12 cellular contexts compared by ENCODE assay signal in the genomic region with DNA sequence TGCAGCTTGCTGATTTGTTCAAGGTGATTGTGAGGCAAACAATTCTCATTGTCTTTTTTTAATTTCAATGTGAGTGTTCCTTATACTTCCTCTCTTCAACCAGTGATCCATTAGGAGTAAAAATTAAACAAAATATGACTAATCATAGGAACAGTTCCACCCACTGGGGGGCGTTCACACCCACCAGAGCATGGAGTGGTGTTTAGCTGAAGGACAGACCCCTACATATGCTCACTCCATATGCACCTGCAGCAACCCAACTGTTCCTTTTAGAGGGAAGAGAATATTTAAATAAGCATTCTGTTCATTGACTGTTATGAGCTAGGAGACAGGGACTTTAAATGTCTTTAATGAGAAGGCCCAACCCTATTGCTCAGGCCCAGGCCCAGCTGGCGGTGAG.
DNase-seq lines count a peak whose midpoint lies in the region; ATAC-seq and TF ChIP-seq lines count a peak whose summit lies in the region.
"Had no signal": no experiment of that assay in that cellular context is flagged by ENCODE, and none has a peak within 500 bp of the region (broad histone marks: within the 10 kb centered on the region; RNA-seq: fewer than 3 reads in every experiment).

No MANE protein-coding gene starts in this region.

- peak; percentile 27; the same call in 1 of the 2 replicates for TF ChIP-seq RAD21 in HCT116 (IDR thresholded peaks at IDR 0.05; ENCODE audit: low read depth)

- POLR2A ChIA-PET in HCT116 (lab: Charles Lee) = no interaction called here
- POLR2A ChIA-PET in WTC11 (lab: Charles Lee) = no interaction called here

- no peaks in the 10 kb centered on the region for H3K9me3 Mint-ChIP-seq in WTC11
- no peaks in the 10 kb centered on the region for H3K9me3 Mint-ChIP-seq in activated T-cell treated with anti-CD3 and anti-CD28 coated beads, Interleukin-2, amount 50 U/mL, for 72 hours
- H3K9me3 Mint-ChIP-seq: activated T-cell treated with anti-CD3 and anti-CD28 coated beads, Interleukin-2, amount 50 U/mL, for 24 hours; neural crest cell had no signal

- H3K9me3 ChIP-seq in HCT116 (ENCODE audit: control insufficient read depth in 1 of 2, insufficient read depth in 1 of 2, low read depth in 1 of 2, low read length in 2 of 2) (no peaks in the 10 kb centered on the region), osteoblast (ENCODE audit: low read depth, low read length) (no peaks in the 10 kb centered on the region)
- H3K9me3 ChIP-seq: gastrocnemius medialis had no signal

- H2AFZ ChIP-seq in HCT116 (ENCODE audit: low read depth, low read length, poor library complexity, severe bottlenecking) (no peak overlapping the region), osteoblast (ENCODE audit: low read length) (no peak overlapping the region)

- H3K79me2 ChIP-seq in HCT116 (ENCODE audit: insufficient read depth, low read length) = no peaks in the 10 kb centered on the region
- H3K79me2 ChIP-seq in osteoblast (ENCODE audit: insufficient read depth, low read length) = no peaks in the 10 kb centered on the region

- no peaks in the 10 kb centered on the region for H3K9me2 ChIP-seq in HCT116 (ENCODE audit: insufficient read depth)

- RAD21 ChIA-PET in HCT116 (lab: Charles Lee; ENCODE audit: low non-redundant PET in 1 of 2, low total read pairs in 2 of 2, uncharacterized antibody in 2 of 2, unreplicated experiment in 2 of 2) = no interaction called here

- peak overlapping the region; percentile 40; the same call in 1 of the 2 replicates for H3K27ac Mint-ChIP-seq in WTC11
- H3K27ac Mint-ChIP-seq in activated T-cell treated with anti-CD3 and anti-CD28 coated beads, Interleukin-2, amount 50 U/mL, for 72 hours = no peak overlapping the region
- H3K27ac Mint-ChIP-seq: activated T-cell treated with anti-CD3 and anti-CD28 coated beads, Interleukin-2, amount 50 U/mL, for 24 hours had no signal

- H3K9ac ChIP-seq in HCT116 (ENCODE audit: low read length) = no peak overlapping the region

- H3K36me3 Mint-ChIP-seq in WTC11 = no peaks in the 10 kb centered on the region
- H3K36me3 Mint-ChIP-seq in activated T-cell treated with anti-CD3 and anti-CD28 coated beads, Interleukin-2, amount 50 U/mL, for 72 hours (ENCODE audit: insufficient read depth in 2 of 2) = no peaks in the 10 kb centered on the region

- TF ChIP-seq CTCF in HCT116 (IDR thresholded peaks at IDR 0.05 in 2 of 3, conservative IDR thresholded peaks at IDR 0.05 in 1 of 3; ENCODE audit: borderline replicate concordance in 1 of 3, insufficient read depth in 1 of 3, low read depth in 2 of 3, low read length in 2 of 3) (peak in 2 of 3 experiments; percentile 26; a peak in 3 of 6 replicates), WTC11 (IDR thresholded peaks at IDR 0.05) (0 out of 2 replicates have a peak, but pooled peaks have one; percentile 11), osteoblast (IDR thresholded peaks at IDR 0.05; ENCODE audit: extremely low read depth, low read depth, low read length) (no peak)

- H3K4me2 ChIP-seq in HCT116 (ENCODE audit: low read length) (peak overlapping the region; percentile 46; the same call in 1 of the 2 replicates), osteoblast (ENCODE audit: insufficient read depth, low read length) (peak overlapping the region; percentile 7)

- DNase-seq in HCT116 (ENCODE audit: low read depth, low spot score) (no peak), NCI-H146 treated with DMSO at 0.1 percent for 48 hours (lab: John Stamatoyannopoulos, UW; ENCODE audit: unreplicated experiment) (peak; percentile 22), WTC11 (ENCODE audit: low spot score) (peak; percentile 25), osteoblast (ENCODE audit: insufficient read length, low spot score, missing footprints) (no peak), Kasumi-1 (lab: John Stamatoyannopoulos, UW) (no peak)
- no peak for DNase-seq in activated T-cell treated with anti-CD3 and anti-CD28 coated beads, Interleukin-2, amount 50 U/mL, for 72 hours
- DNase-seq: activated CD4-positive, alpha-beta T cell treated with anti-CD3 and anti-CD28 coated beads for 1 hour; activated T-cell treated with anti-CD3 and anti-CD28 coated beads, Interleukin-2, amount 50 U/mL, for 24 hours; gastrocnemius medialis; NCI-H510A treated with DMSO at 0.1 percent for 48 hours had no signal

- H3K27me3 ChIP-seq in HCT116 (ENCODE audit: insufficient read depth, low read length) (no peaks in the 10 kb centered on the region), osteoblast (ENCODE audit: insufficient read depth, low read length) (no peaks in the 10 kb centered on the region)
- H3K27me3 ChIP-seq: gastrocnemius medialis had no signal

- peaks cover 50% of the 10 kb centered on the region for H3K4me1 Mint-ChIP-seq in WTC11
- H3K4me1 Mint-ChIP-seq in activated T-cell treated with anti-CD3 and anti-CD28 coated beads, Interleukin-2, amount 50 U/mL, for 72 hours (ENCODE audit: low read depth) = no peaks in the 10 kb centered on the region

- ATAC-seq in HCT116 (no peak), WTC11 (no peak), GM21515 (IDR thresholded peaks at IDR 0.05; ENCODE audit: unreplicated experiment) (no peak)
- no peak for ATAC-seq in activated T-cell treated with anti-CD3 and anti-CD28 coated beads, Interleukin-2, amount 50 U/mL, for 72 hours (replicated peaks in 1 of 2)
- ATAC-seq: gastrocnemius medialis had no signal

- CTCF ChIA-PET in HCT116 (lab: Charles Lee) = interaction anchor here (2.8 kb wide), 1 partner anchor 176 kb away, joined by 9 read pairs; no protein-coding TSS in a partner anchor
- CTCF ChIA-PET in WTC11 (lab: Charles Lee) = interaction anchor here (1.0 to 3.0 kb wide), 10 partner anchors 9 to 219 kb away, joined by 3 to 40 read pairs (median 6); a partner anchor contains a TSS

- H3K4me1 ChIP-seq in HCT116 (ENCODE audit: control insufficient read depth in 1 of 2, insufficient read depth in 2 of 2, low read length in 2 of 2) (peaks cover 11 to 16% of the 10 kb centered on the region in 2 experiments), osteoblast (ENCODE audit: insufficient read depth, low read length) (peaks cover 27% of the 10 kb centered on the region)

- H3K27ac ChIP-seq in HCT116 (ENCODE audit: low read depth, low read length) (no peak overlapping the region), osteoblast (ENCODE audit: low read depth, low read length) (peak overlapping the region; percentile 31)
- H3K27ac ChIP-seq: gastrocnemius medialis had no signal

- H3K4me3 Mint-ChIP-seq in WTC11 = no peak overlapping the region
- H3K4me3 Mint-ChIP-seq in activated T-cell treated with anti-CD3 and anti-CD28 coated beads, Interleukin-2, amount 50 U/mL, for 72 hours = no peak overlapping the region
- H3K4me3 Mint-ChIP-seq: activated T-cell treated with anti-CD3 and anti-CD28 coated beads, Interleukin-2, amount 50 U/mL, for 24 hours; neural crest cell had no signal

- H3K4me3 ChIP-seq in HCT116 (replicated peaks in 1 of 2; ENCODE audit: low read depth in 1 of 2, low read length in 2 of 2) (no peak overlapping the region), osteoblast (ENCODE audit: insufficient read depth, low read length) (no peak overlapping the region)
- H3K4me3 ChIP-seq: gastrocnemius medialis had no signal

- no TSS peak for BruUV-seq in HCT116 (replicated peaks; lab: Mats Ljungman, UMichigan)

- TF ChIP-seq POLR2A in HCT116 (IDR thresholded peaks at IDR 0.05; ENCODE audit: borderline replicate concordance, extremely low read depth, insufficient read depth, insufficient read length) = no peak

- H4K20me1 ChIP-seq in HCT116 (ENCODE audit: insufficient read depth) (no peaks in the 10 kb centered on the region), osteoblast (ENCODE audit: insufficient read depth, low read length) (no peaks in the 10 kb centered on the region)

- no peaks in the 10 kb centered on the region; the same call in 1 of the 2 replicates for H3K27me3 Mint-ChIP-seq in WTC11 (ENCODE audit: low read depth)
- H3K27me3 Mint-ChIP-seq in activated T-cell treated with anti-CD3 and anti-CD28 coated beads, Interleukin-2, amount 50 U/mL, for 72 hours (ENCODE audit: low read depth) = peaks cover 56% of the 10 kb centered on the region

- intact Hi-C loops in HCT116 (cut with micrococcal nuclease) = loop anchor here (1.0 kb wide), 1 partner anchor 177 kb away; no protein-coding TSS in a partner anchor

- no peaks in the 10 kb centered on the region for H3K36me3 ChIP-seq in HCT116 (ENCODE audit: control insufficient read depth in 1 of 2, insufficient read depth in 2 of 2, low read length in 2 of 2)
- no peaks in the 10 kb centered on the region for H3K36me3 ChIP-seq in osteoblast (ENCODE audit: insufficient read depth, low read length)
- H3K36me3 ChIP-seq: gastrocnemius medialis had no signal

TF ChIP-seq in HCT116, 20 proteins besides CTCF, POLR2A, EP300 and RAD21:
- TF ChIP-seq ZNF274 (IDR thresholded peaks at IDR 0.05; ENCODE audit: low read depth, low read length) (no peak), TCF7L2 (IDR thresholded peaks at IDR 0.05; ENCODE audit: borderline replicate concordance, extremely low read depth, insufficient read depth, insufficient read length) (no peak), SRF (IDR thresholded peaks at IDR 0.05; ENCODE audit: low read depth) (no peak), ZFX (IDR thresholded peaks at IDR 0.05) (no peak), YY1 (IDR thresholded peaks at IDR 0.05; ENCODE audit: extremely low read depth, insufficient replicate concordance, low read depth, low read length) (no peak)

TF ChIP-seq in WTC11, 78 proteins besides CTCF, POLR2A, EP300 and RAD21:
- no peak for TF ChIP-seq ZNF263 (CRISPR knock-in tag; IDR thresholded peaks at IDR 0.05; ENCODE audit: low read depth)
TF ChIP-seq in WTC11: peak in this region for 0.

Comparison
In these comparisons a context has a peak if more than half of its experiments do, and no peak if none do; other contexts are left out.
1. DNase-seq: peak in NCI-H146 treated with DMSO at 0.1 percent for 48 hours (single experiment) and WTC11 (single experiment); none in HCT116 (single experiment), osteoblast (single experiment), activated T-cell treated with anti-CD3 and anti-CD28 coated beads, Interleukin-2, amount 50 U/mL, for 72 hours (0 of 2) and Kasumi-1 (0 of 2).